Comparison of ENCODE assay signal across 2 cellular contexts in the genomic region with DNA sequence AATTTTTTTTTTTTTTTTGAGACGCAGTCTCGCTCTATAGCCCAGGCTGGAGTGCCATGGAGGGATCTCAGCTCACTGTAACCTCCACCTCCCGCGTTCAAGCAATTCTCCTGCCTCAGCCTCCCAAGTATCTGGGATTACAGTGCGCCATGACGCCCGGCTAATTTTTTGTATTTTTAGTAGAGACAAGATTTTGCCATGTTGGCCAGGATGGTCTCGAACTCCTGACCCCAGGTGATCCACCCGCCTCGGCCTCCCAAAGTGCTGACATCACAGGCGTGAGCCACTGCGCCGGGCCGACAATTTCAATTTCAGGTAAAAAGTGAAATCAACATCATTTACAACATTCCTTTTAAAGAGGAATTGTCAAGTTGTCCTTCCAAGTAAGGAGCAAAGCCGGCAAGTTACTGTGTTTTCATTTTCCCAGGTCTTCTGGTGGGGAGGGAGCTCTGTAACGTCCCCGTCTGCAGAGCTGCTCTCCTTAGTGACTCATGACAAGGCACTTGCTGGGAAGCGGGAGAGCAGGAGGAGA.
TF ChIP-seq lines count a peak whose summit lies in the region.

No MANE protein-coding gene starts in this region.

TF ChIP-seq in HEK293, 187 proteins besides CTCF, POLR2A, EP300 and RAD21 (continued from another document):
- TF ChIP-seq MZF1 (tag by site-specific recombination; IDR thresholded peaks at IDR 0.05; ENCODE audit: borderline replicate concordance): peak; percentile 81; the same call in 1 of the 2 replicates
- TF ChIP-seq, protein P1, sequence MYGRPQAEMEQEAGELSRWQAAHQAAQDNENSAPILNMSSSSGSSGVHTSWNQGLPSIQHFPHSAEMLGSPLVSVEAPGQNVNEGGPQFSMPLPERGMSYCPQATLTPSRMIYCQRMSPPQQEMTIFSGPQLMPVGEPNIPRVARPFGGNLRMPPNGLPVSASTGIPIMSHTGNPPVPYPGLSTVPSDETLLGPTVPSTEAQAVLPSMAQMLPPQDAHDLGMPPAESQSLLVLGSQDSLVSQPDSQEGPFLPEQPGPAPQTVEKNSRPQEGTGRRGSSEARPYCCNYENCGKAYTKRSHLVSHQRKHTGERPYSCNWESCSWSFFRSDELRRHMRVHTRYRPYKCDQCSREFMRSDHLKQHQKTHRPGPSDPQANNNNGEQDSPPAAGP (tag by site-specific recombination; IDR thresholded peaks at IDR 0.05): peak; percentile 37; the same call in 1 of the 2 replicates
- TF ChIP-seq, protein P2, sequence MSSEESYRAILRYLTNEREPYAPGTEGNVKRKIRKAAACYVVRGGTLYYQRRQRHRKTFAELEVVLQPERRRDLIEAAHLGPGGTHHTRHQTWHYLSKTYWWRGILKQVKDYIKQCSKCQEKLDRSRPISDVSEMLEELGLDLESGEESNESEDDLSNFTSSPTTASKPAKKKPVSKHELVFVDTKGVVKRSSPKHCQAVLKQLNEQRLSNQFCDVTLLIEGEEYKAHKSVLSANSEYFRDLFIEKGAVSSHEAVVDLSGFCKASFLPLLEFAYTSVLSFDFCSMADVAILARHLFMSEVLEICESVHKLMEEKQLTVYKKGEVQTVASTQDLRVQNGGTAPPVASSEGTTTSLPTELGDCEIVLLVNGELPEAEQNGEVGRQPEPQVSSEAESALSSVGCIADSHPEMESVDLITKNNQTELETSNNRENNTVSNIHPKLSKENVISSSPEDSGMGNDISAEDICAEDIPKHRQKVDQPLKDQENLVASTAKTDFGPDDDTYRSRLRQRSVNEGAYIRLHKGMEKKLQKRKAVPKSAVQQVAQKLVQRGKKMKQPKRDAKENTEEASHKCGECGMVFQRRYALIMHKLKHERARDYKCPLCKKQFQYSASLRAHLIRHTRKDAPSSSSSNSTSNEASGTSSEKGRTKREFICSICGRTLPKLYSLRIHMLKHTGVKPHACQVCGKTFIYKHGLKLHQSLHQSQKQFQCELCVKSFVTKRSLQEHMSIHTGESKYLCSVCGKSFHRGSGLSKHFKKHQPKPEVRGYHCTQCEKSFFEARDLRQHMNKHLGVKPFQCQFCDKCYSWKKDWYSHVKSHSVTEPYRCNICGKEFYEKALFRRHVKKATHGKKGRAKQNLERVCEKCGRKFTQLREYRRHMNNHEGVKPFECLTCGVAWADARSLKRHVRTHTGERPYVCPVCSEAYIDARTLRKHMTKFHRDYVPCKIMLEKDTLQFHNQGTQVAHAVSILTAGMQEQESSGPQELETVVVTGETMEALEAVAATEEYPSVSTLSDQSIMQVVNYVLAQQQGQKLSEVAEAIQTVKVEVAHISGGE (tag by site-specific recombination; conservative IDR thresholded peaks at IDR 0.05; ENCODE audit: low read depth): 0 out of 2 replicates have a peak, but pooled peaks have one; percentile 21

TF ChIP-seq in WTC11, 78 proteins besides CTCF, POLR2A, EP300 and RAD21 (continued from another document):
- TF ChIP-seq, protein P3, sequence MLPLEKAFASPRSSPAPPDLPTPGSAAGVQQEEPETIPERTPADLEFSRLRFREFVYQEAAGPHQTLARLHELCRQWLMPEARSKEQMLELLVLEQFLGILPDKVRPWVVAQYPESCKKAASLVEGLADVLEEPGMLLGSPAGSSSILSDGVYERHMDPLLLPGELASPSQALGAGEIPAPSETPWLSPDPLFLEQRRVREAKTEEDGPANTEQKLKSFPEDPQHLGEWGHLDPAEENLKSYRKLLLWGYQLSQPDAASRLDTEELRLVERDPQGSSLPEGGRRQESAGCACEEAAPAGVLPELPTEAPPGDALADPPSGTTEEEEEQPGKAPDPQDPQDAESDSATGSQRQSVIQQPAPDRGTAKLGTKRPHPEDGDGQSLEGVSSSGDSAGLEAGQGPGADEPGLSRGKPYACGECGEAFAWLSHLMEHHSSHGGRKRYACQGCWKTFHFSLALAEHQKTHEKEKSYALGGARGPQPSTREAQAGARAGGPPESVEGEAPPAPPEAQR (CRISPR knock-in tag; IDR thresholded peaks at IDR 0.05): no peak
- TF ChIP-seq ETV6 (CRISPR knock-in tag; IDR thresholded peaks at IDR 0.05): no peak
- TF ChIP-seq, protein P4, sequence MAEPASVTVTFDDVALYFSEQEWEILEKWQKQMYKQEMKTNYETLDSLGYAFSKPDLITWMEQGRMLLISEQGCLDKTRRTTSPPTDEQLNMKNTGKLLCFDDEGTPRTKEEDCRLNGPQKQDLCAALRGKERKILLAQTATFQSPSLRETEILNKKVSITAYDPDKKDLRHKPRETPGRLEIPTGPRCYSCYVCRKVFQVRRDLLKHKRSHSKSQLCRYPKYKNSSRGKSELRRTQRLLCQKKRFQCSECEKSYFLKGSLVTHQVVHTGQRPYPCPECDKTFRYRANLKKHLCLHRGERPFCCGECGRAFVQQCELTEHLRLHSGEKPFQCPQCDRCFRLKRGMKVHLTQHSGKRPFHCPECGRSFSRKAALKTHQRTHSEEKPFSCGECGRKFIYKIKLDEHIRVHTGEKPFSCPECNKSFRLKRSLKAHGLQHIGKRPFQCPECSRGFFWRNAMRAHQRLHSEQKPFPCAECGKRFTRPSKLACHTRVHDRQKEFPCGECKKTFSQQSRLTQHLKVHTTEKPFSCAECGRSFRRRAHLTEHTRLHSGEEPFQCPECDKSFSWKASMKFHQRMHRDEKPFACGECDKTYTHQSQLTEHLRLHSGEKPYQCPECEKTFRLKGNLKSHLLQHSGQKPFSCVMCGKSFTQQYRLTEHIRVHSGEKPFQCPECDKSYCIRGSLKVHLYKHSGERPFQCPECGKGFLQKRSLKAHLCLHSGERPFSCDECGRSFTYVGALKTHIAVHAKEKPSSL (CRISPR knock-in tag; conservative IDR thresholded peaks at IDR 0.05): no peak
- TF ChIP-seq, protein P5, sequence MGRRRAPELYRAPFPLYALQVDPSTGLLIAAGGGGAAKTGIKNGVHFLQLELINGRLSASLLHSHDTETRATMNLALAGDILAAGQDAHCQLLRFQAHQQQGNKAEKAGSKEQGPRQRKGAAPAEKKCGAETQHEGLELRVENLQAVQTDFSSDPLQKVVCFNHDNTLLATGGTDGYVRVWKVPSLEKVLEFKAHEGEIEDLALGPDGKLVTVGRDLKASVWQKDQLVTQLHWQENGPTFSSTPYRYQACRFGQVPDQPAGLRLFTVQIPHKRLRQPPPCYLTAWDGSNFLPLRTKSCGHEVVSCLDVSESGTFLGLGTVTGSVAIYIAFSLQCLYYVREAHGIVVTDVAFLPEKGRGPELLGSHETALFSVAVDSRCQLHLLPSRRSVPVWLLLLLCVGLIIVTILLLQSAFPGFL (CRISPR knock-in tag; IDR thresholded peaks at IDR 0.05; ENCODE audit: borderline replicate concordance): no peak
- no peak for TF ChIP-seq FOXP1 (CRISPR knock-in tag; IDR thresholded peaks at IDR 0.05; ENCODE audit: borderline replicate concordance)
- TF ChIP-seq SMAD4 (CRISPR knock-in tag; IDR thresholded peaks at IDR 0.05): no peak
- TF ChIP-seq GRHL2 (CRISPR knock-in tag; IDR thresholded peaks at IDR 0.05; ENCODE audit: insufficient replicate concordance, severe bottlenecking): no peak
- TF ChIP-seq, protein P6, sequence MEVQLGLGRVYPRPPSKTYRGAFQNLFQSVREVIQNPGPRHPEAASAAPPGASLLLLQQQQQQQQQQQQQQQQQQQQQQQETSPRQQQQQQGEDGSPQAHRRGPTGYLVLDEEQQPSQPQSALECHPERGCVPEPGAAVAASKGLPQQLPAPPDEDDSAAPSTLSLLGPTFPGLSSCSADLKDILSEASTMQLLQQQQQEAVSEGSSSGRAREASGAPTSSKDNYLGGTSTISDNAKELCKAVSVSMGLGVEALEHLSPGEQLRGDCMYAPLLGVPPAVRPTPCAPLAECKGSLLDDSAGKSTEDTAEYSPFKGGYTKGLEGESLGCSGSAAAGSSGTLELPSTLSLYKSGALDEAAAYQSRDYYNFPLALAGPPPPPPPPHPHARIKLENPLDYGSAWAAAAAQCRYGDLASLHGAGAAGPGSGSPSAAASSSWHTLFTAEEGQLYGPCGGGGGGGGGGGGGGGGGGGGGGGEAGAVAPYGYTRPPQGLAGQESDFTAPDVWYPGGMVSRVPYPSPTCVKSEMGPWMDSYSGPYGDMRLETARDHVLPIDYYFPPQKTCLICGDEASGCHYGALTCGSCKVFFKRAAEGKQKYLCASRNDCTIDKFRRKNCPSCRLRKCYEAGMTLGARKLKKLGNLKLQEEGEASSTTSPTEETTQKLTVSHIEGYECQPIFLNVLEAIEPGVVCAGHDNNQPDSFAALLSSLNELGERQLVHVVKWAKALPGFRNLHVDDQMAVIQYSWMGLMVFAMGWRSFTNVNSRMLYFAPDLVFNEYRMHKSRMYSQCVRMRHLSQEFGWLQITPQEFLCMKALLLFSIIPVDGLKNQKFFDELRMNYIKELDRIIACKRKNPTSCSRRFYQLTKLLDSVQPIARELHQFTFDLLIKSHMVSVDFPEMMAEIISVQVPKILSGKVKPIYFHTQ (CRISPR knock-in tag; IDR thresholded peaks at IDR 0.05): no peak
- TF ChIP-seq KAT7 (CRISPR knock-in tag; IDR thresholded peaks at IDR 0.05; ENCODE audit: borderline replicate concordance): no peak
- no peak for TF ChIP-seq SP1 (CRISPR knock-in tag; conservative IDR thresholded peaks at IDR 0.05)
- no peak for TF ChIP-seq FOXJ3 (CRISPR knock-in tag; IDR thresholded peaks at IDR 0.05; ENCODE audit: borderline replicate concordance)
- TF ChIP-seq ELF4 (CRISPR knock-in tag; IDR thresholded peaks at IDR 0.05; ENCODE audit: low read depth): no peak
- TF ChIP-seq, protein P7, sequence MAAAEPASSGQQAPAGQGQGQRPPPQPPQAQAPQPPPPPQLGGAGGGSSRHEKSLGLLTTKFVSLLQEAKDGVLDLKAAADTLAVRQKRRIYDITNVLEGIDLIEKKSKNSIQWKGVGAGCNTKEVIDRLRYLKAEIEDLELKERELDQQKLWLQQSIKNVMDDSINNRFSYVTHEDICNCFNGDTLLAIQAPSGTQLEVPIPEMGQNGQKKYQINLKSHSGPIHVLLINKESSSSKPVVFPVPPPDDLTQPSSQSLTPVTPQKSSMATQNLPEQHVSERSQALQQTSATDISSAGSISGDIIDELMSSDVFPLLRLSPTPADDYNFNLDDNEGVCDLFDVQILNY (CRISPR knock-in tag; IDR thresholded peaks at IDR 0.05): no peak
- TF ChIP-seq ZNF396 (CRISPR knock-in tag; IDR thresholded peaks at IDR 0.05; ENCODE audit: borderline replicate concordance): no peak
- TF ChIP-seq TEAD1 (CRISPR knock-in tag; IDR thresholded peaks at IDR 0.05): no peak
TF ChIP-seq in WTC11: peak in this region for 0.
